Comparison of ENCODE assay signal across 15 cellular contexts in the genomic region with DNA sequence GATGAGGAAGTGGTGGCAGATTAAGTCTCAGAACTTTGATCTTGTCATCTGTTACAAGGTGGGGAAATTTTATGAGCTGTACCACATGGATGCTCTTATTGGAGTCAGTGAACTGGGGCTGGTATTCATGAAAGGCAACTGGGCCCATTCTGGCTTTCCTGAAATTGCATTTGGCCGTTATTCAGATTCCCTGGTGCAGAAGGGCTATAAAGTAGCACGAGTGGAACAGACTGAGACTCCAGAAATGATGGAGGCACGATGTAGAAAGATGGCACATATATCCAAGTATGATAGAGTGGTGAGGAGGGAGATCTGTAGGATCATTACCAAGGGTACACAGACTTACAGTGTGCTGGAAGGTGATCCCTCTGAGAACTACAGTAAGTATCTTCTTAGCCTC.
"Had no signal": no experiment of that assay in that cellular context is flagged by ENCODE, and none has a peak within 500 bp of the region (broad histone marks: within the 10 kb centered on the region; RNA-seq: fewer than 3 reads in every experiment).

No MANE protein-coding gene starts in this region.

- H3K27ac ChIP-seq: colonic mucosa, gastroesophageal sphincter, pancreas, skin epidermis had no signal

- H3K27ac Mint-ChIP-seq: stimulated activated memory B cell treated with anti-CD40 and anti-IgM and Interleukin-4, amounts not matched to agents 10 μg/mL and 1 μg/mL and 100 μg/mL, for 72 hours; type B pancreatic cell had no signal

- H3K4me3 Mint-ChIP-seq: activated CD8-positive, alpha-beta memory T cell treated with anti-CD3 and anti-CD28 coated beads, Interleukin-2, amount 10 ng/mL, durations not matched to agents 7 days and 5 days; neural crest cell; stimulated activated memory B cell treated with anti-CD40 and anti-IgM and Interleukin-4, amounts not matched to agents 10 μg/mL and 1 μg/mL and 100 μg/mL, for 72 hours; type B pancreatic cell had no signal

- H3K4me1 Mint-ChIP-seq: neural crest cell; stimulated activated memory B cell treated with anti-CD40 and anti-IgM and Interleukin-4, amounts not matched to agents 10 μg/mL and 1 μg/mL and 100 μg/mL, for 72 hours had no signal

- H3K27me3 ChIP-seq: colonic mucosa, gastroesophageal sphincter, pancreas had no signal

- ATAC-seq: activated CD4-positive, CD25-positive, alpha-beta regulatory T cell treated with anti-CD3 and anti-CD28 coated beads, Interleukin-2, amount 50 U/mL, for 24 hours; activated CD8-positive, alpha-beta memory T cell treated with anti-CD3 and anti-CD28 coated beads, Interleukin-2, amount 10 ng/mL, durations not matched to agents 7 days and 5 days; stimulated activated memory B cell treated with anti-CD40 and anti-IgM and Interleukin-4, amounts not matched to agents 10 μg/mL and 1 μg/mL and 100 μg/mL, for 72 hours had no signal

- FAIRE-seq: astrocyte, kidney, pancreas had no signal

- H3K9me3 ChIP-seq: colonic mucosa, pancreas had no signal

- H3K27me3 Mint-ChIP-seq: activated CD8-positive, alpha-beta memory T cell treated with anti-CD3 and anti-CD28 coated beads, Interleukin-2, amount 10 ng/mL, durations not matched to agents 7 days and 5 days; stimulated activated memory B cell treated with anti-CD40 and anti-IgM and Interleukin-4, amounts not matched to agents 10 μg/mL and 1 μg/mL and 100 μg/mL, for 72 hours; type B pancreatic cell had no signal

- H3K4me3 ChIP-seq: colonic mucosa, gastroesophageal sphincter, pancreas, skin epidermis had no signal

- DNase-seq: activated CD8-positive, alpha-beta memory T cell treated with anti-CD3 and anti-CD28 coated beads, Interleukin-2, amount 10 ng/mL, durations not matched to agents 7 days and 5 days; activated gamma-delta T cell; activated T-cell treated with anti-CD3 and anti-CD28 coated beads, Interleukin-2, amount 50 U/mL, for 48 hours; colonic mucosa; effector CD4-positive, alpha-beta T cell; kidney; mesendoderm; pancreas had no signal

- H3K4me1 ChIP-seq: colonic mucosa, gastroesophageal sphincter, pancreas had no signal
